ENCODE assay signal across 8 cellular contexts in genomic region chr2:224039770-224040088, GRCh38. TPM values are rescaled to one million over a fixed set of nuclear protein-coding genes. Genes with fewer than 3 reads are reported as not detected.
DNase-seq lines count a peak whose midpoint lies in the region; ATAC-seq lines count a peak whose summit lies in the region.

No MANE protein-coding gene starts in this region.

- peaks cover 4 to 35% (median 18%) of the 10 kb centered on the region in 5 donors for H3K27me3 ChIP-seq in subcutaneous abdominal adipose tissue (ENCODE audit: control insufficient read depth in 5 of 5, insufficient read depth in 4 of 5, low read length in 5 of 5)

- H3K36me3 Mint-ChIP-seq in activated T-helper 1 cell treated with anti-CD3 and anti-CD28 coated beads, Interleukin-12 subunit alpha, Interleukin-12 subunit beta, Interleukin-2, Interleukin-4 antibody, amounts not matched to agents 30 ng/mL and 10 ng/mL and 1 ng/mL, durations not matched to agents 14 hours and 24 hours and 36 hours (ENCODE audit: low read depth), result peaks cover 3% of the 10 kb centered on the region

- intact Hi-C loops in activated T-helper 1 cell treated with anti-CD3 and anti-CD28 coated beads, Interleukin-12 subunit alpha, Interleukin-12 subunit beta, Interleukin-2, Interleukin-4 antibody, amounts not matched to agents 30 ng/mL and 10 ng/mL and 1 ng/mL, durations not matched to agents 14 hours and 24 hours and 36 hours (cut with micrococcal nuclease), result loop anchor here (1.0 to 5.0 kb wide), 6 partner anchors 29 to 546 kb away; partner anchors contain the start of genes AP1S3 and CUL3

- H3K4me1 ChIP-seq in subcutaneous abdominal adipose tissue (ENCODE audit: control insufficient read depth in 5 of 5, insufficient read depth in 5 of 5, low read length in 5 of 5), result peaks cover 5 to 19% (median 15%) of the 10 kb centered on the region in 5 donors

- peaks cover 25% of the 10 kb centered on the region for H3K4me1 Mint-ChIP-seq in activated T-helper 1 cell treated with anti-CD3 and anti-CD28 coated beads, Interleukin-12 subunit alpha, Interleukin-12 subunit beta, Interleukin-2, Interleukin-4 antibody, amounts not matched to agents 30 ng/mL and 10 ng/mL and 1 ng/mL, durations not matched to agents 14 hours and 24 hours and 36 hours (ENCODE audit: low read depth)

- peaks cover 40% of the 10 kb centered on the region for H3K27me3 Mint-ChIP-seq in activated T-helper 1 cell treated with anti-CD3 and anti-CD28 coated beads, Interleukin-12 subunit alpha, Interleukin-12 subunit beta, Interleukin-2, Interleukin-4 antibody, amounts not matched to agents 30 ng/mL and 10 ng/mL and 1 ng/mL, durations not matched to agents 14 hours and 24 hours and 36 hours (ENCODE audit: insufficient read depth)

- DNase-seq in activated T-helper 1 cell treated with anti-CD3 and anti-CD28 coated beads, Interleukin-12 subunit alpha, Interleukin-12 subunit beta, Interleukin-2, Interleukin-4 antibody, amounts not matched to agents 30 ng/mL and 10 ng/mL and 1 ng/mL, durations not matched to agents 14 hours and 24 hours and 36 hours (ENCODE audit: low spot score), result no peak
- DNase-seq in NCI-H187 (lab: John Stamatoyannopoulos, UW) (no peak), NCI-H82 treated with DMSO at 0.1 percent for 48 hours (lab: John Stamatoyannopoulos, UW; ENCODE audit: unreplicated experiment) (no peak)
- DNase-seq in activated effector memory CD4-positive, alpha-beta T cell treated with Interleukin-2 at 50 U/mL for 16 hours, result no peak

- H3K36me3 ChIP-seq in subcutaneous abdominal adipose tissue (ENCODE audit: control insufficient read depth in 5 of 5, insufficient read depth in 5 of 5, low read length in 5 of 5), result no peaks in the 10 kb centered on the region

- no peak overlapping the region for H3K27ac Mint-ChIP-seq in activated T-helper 1 cell treated with anti-CD3 and anti-CD28 coated beads, Interleukin-12 subunit alpha, Interleukin-12 subunit beta, Interleukin-2, Interleukin-4 antibody, amounts not matched to agents 30 ng/mL and 10 ng/mL and 1 ng/mL, durations not matched to agents 14 hours and 24 hours and 36 hours

- H3K27ac ChIP-seq in subcutaneous abdominal adipose tissue (ENCODE audit: low read depth, low read length), result no peak overlapping the region

- no peak overlapping the region for H3K9ac ChIP-seq in subcutaneous abdominal adipose tissue (ENCODE audit: low read length in 5 of 5)

- H3K4me3 ChIP-seq in iPS-11a (ENCODE audit: low read depth, low read length) (peak overlapping the region; percentile 67), subcutaneous abdominal adipose tissue (ENCODE audit: low read depth in 1 of 5, low read length in 5 of 5) (peak overlapping the region in 4 of 5 donors; percentile 50 to 65 (median 59))

- ATAC-seq in GM18907 (IDR thresholded peaks at IDR 0.05; ENCODE audit: unreplicated experiment) (peak; percentile 30), HG02870 (IDR thresholded peaks at IDR 0.05; ENCODE audit: unreplicated experiment) (peak; percentile 13)

- H3K9me3 Mint-ChIP-seq in activated T-helper 1 cell treated with anti-CD3 and anti-CD28 coated beads, Interleukin-12 subunit alpha, Interleukin-12 subunit beta, Interleukin-2, Interleukin-4 antibody, amounts not matched to agents 30 ng/mL and 10 ng/mL and 1 ng/mL, durations not matched to agents 14 hours and 24 hours and 36 hours, result no peaks in the 10 kb centered on the region

- peak overlapping the region; percentile 72 for H3K4me3 Mint-ChIP-seq in activated T-helper 1 cell treated with anti-CD3 and anti-CD28 coated beads, Interleukin-12 subunit alpha, Interleukin-12 subunit beta, Interleukin-2, Interleukin-4 antibody, amounts not matched to agents 30 ng/mL and 10 ng/mL and 1 ng/mL, durations not matched to agents 14 hours and 24 hours and 36 hours

- H3K9me3 ChIP-seq in subcutaneous abdominal adipose tissue (ENCODE audit: control insufficient read depth in 5 of 5, low read length in 5 of 5), result no peaks in the 10 kb centered on the region

RNA-seq across cellular contexts. Expression of gene SERPINE2, which starts 0.6 kb away (rescaled TPM):
- total RNA-seq in activated T-helper 1 cell treated with anti-CD3 and anti-CD28 coated beads, Interleukin-12 subunit alpha, Interleukin-12 subunit beta, Interleukin-2, Interleukin-4 antibody, amounts not matched to agents 30 ng/mL and 10 ng/mL and 1 ng/mL, durations not matched to agents 14 hours and 24 hours and 36 hours, result 28.8 and 29.7 TPM in 2 replicates
